ENCODE assay signal across 20 cellular contexts in genomic region chr7:140996-141395, GRCh38.
"Had no signal": no experiment of that assay in that cellular context is flagged by ENCODE, and none has a peak within 500 bp of the region (broad histone marks: within the 10 kb centered on the region; RNA-seq: fewer than 3 reads in every experiment).

No MANE protein-coding gene starts in this region.

- H3K27ac ChIP-seq: dorsolateral prefrontal cortex, pancreas, suprapubic skin had no signal

- H3K4me2 ChIP-seq: smooth muscle cell had no signal

- H3K4me3 ChIP-seq: dorsolateral prefrontal cortex, heart left ventricle, lung, pancreas, right lobe of liver, smooth muscle cell, suprapubic skin had no signal

- H3K27me3 ChIP-seq: dorsolateral prefrontal cortex, heart left ventricle, pancreas, right lobe of liver had no signal

- H3K36me3 ChIP-seq: heart left ventricle, pancreas, right lobe of liver, suprapubic skin had no signal

- H3K9me3 ChIP-seq: heart left ventricle, pancreas, right lobe of liver, suprapubic skin had no signal

- DNase-seq: effector CD4-positive, alpha-beta T cell; hippocampal formation; kidney glomerular epithelial cell; natural killer cell; occipital lobe; right lobe of liver; stimulated activated CD4-positive, alpha-beta T cell treated with anti-CD3 and anti-CD28 coated beads, Interleukin-12 subunit alpha, Interleukin-12 subunit beta, amount 100 ng/mL, for 4 hours; stimulated activated CD4-positive, alpha-beta T cell treated with anti-CD3 and anti-CD28 coated beads, Interleukin-1b, Interleukin-23, amount 100 ng/mL, for 48 hours; stimulated activated CD4-positive, alpha-beta T cell treated with anti-CD3 and anti-CD28 coated beads, Interleukin-4, amount 100 ng/mL, for 1 hour; stimulated activated CD8-positive, alpha-beta memory T cell treated with anti-CD3 and anti-CD28 coated beads, Interleukin-4, amount 100 ng/mL, for 48 hours; stimulated activated naive CD4-positive, alpha-beta T cell; stimulated activated naive CD8-positive, alpha-beta T cell treated with anti-CD3 and anti-CD28 coated beads, Interleukin-15, amount 100 ng/mL, for 72 hours; trophoblast cell had no signal

- ATAC-seq: heart left ventricle; left lobe of liver; natural killer cell; pancreas; right lobe of liver; stimulated activated naive CD8-positive, alpha-beta T cell treated with anti-CD3 and anti-CD28 coated beads, Interleukin-15, amount 100 ng/mL, for 72 hours had no signal
